8 cellular contexts compared by ENCODE assay signal in the genomic region with DNA sequence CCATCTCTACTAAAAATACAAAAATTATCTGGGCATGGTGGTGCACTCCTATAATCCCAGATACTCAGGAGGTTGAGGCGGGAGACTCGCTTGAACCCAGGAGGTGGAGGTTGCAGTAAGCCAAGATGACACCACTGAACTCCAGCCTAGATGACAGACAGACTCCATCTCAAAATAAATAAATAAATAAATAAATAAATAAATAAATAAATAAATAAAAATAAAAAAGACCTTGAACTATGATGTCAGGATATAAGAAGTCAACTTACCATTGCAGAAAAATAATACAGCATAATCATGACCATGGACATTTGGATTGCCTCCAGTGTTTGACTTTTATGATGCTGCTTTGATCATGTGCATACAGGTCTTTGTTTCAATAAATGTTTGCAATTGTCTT.
"Had no signal": no experiment of that assay in that cellular context is flagged by ENCODE, and none has a peak within 500 bp of the region (broad histone marks: within the 10 kb centered on the region; RNA-seq: fewer than 3 reads in every experiment).

No MANE protein-coding gene starts in this region.

- FAIRE-seq: G401.6, GM12878, GM12891, GM12892, GM18507, GM19239 had no signal

- H3K4me3 ChIP-seq: GM12878 had no signal

- DNase-seq: GDM1, GF-D8 had no signal

- ATAC-seq: GM12878 had no signal
